Comparison of ENCODE assay signal across 1 cellular context in the genomic region with DNA sequence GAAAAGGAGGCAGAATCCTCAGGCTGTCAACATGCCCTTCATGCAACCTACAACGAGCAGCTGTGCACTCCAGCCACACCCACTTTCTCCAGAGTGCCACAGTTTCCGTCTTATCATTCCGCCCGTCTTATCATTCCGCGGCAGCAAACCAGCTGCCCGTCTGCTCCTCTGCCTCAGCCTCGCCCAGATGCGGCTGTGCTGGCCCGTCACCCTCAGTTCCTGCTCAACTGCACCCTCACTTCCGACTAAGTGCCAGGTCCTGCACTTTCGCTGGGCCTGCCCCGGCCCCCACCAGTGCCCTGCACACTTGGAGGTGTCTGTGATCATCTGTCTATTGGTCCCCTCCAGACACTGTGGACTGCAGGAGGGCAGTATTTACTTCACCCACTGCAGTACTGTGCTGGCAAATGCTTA.
TF ChIP-seq lines count a peak whose summit lies in the region.

No MANE protein-coding gene starts in this region.

TF ChIP-seq in K562, 482 proteins besides CTCF, POLR2A, EP300 and RAD21 (continued from another document and continues in another):
- peak; percentile 74; the same call in 1 of the 2 replicates for TF ChIP-seq BHLHE40 (IDR thresholded peaks at IDR 0.05; ENCODE audit: low read length)
- TF ChIP-seq ZNF77 (CRISPR knock-in tag; IDR thresholded peaks at IDR 0.05) = no peak
- no peak for TF ChIP-seq ZNF239 (CRISPR knock-in tag; IDR thresholded peaks at IDR 0.05)
- peak; percentile 92 for TF ChIP-seq SAP30 (IDR thresholded peaks at IDR 0.05; ENCODE audit: borderline replicate concordance, insufficient read depth, low read depth, low read length, poor library complexity, severe bottlenecking)
- peak; percentile 98 for TF ChIP-seq MTA2 (IDR thresholded peaks at IDR 0.05; ENCODE audit: low read depth)
- TF ChIP-seq ZNF551 (CRISPR knock-in tag; IDR thresholded peaks at IDR 0.05) = no peak
- TF ChIP-seq SMAD3 (CRISPR knock-in tag; conservative IDR thresholded peaks at IDR 0.05) = peak; percentile 78; the same call in 1 of the 2 replicates
- TF ChIP-seq SFPQ (IDR thresholded peaks at IDR 0.05; ENCODE audit: low read depth, low read length) = no peak
- TF ChIP-seq, protein P1, sequence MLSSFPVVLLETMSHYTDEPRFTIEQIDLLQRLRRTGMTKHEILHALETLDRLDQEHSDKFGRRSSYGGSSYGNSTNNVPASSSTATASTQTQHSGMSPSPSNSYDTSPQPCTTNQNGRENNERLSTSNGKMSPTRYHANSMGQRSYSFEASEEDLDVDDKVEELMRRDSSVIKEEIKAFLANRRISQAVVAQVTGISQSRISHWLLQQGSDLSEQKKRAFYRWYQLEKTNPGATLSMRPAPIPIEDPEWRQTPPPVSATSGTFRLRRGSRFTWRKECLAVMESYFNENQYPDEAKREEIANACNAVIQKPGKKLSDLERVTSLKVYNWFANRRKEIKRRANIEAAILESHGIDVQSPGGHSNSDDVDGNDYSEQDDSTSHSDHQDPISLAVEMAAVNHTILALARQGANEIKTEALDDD (IDR thresholded peaks at IDR 0.05) = no peak
- TF ChIP-seq ZNF76 (CRISPR knock-in tag; IDR thresholded peaks at IDR 0.05; ENCODE audit: borderline replicate concordance) = peak; percentile 40; the same call in 1 of the 2 replicates
- no peak for TF ChIP-seq ZBTB26 (CRISPR knock-in tag; IDR thresholded peaks at IDR 0.05)
- TF ChIP-seq POLR2H (tag; IDR thresholded peaks at IDR 0.05; ENCODE audit: low read depth) = no peak
- peak; percentile 61 for TF ChIP-seq ELF1 (tag; IDR thresholded peaks at IDR 0.05)
- peak; percentile 38; the same call in 1 of the 2 replicates for TF ChIP-seq SPI1 (IDR thresholded peaks at IDR 0.05; ENCODE audit: borderline replicate concordance, low read depth, low read length)
- peak; percentile 95 for TF ChIP-seq PHB2 (IDR thresholded peaks at IDR 0.05; ENCODE audit: low read depth)
- no peak for TF ChIP-seq KAT2B (IDR thresholded peaks at IDR 0.05; ENCODE audit: low read depth, low read length)
- TF ChIP-seq PYGO2 (tag; IDR thresholded peaks at IDR 0.05) = no peak; the same call in 1 of the 2 replicates
- TF ChIP-seq, protein P2, sequence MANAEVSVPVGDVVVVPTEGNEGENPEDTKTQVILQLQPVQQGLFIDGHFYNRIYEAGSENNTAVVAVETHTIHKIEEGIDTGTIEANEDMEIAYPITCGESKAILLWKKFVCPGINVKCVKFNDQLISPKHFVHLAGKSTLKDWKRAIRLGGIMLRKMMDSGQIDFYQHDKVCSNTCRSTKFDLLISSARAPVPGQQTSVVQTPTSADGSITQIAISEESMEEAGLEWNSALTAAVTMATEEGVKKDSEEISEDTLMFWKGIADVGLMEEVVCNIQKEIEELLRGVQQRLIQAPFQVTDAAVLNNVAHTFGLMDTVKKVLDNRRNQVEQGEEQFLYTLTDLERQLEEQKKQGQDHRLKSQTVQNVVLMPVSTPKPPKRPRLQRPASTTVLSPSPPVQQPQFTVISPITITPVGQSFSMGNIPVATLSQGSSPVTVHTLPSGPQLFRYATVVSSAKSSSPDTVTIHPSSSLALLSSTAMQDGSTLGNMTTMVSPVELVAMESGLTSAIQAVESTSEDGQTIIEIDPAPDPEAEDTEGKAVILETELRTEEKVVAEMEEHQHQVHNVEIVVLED (CRISPR knock-in tag; IDR thresholded peaks at IDR 0.05) = no peak
- no peak for TF ChIP-seq ZNF696 (CRISPR knock-in tag; conservative IDR thresholded peaks at IDR 0.05)
- no peak for TF ChIP-seq PHTF2 (CRISPR knock-in tag; IDR thresholded peaks at IDR 0.05)
- no peak for TF ChIP-seq MYBL2 (IDR thresholded peaks at IDR 0.05; ENCODE audit: low read depth)
- TF ChIP-seq MYBL2 (CRISPR knock-in tag; IDR thresholded peaks at IDR 0.05; ENCODE audit: borderline replicate concordance) = no peak
- no peak for TF ChIP-seq ZBTB8A (IDR thresholded peaks at IDR 0.05; ENCODE audit: partially characterized antibody)
- peak; percentile 99 for TF ChIP-seq KLF1 (tag; IDR thresholded peaks at IDR 0.05)
- no peak for TF ChIP-seq PTTG1 (tag; IDR thresholded peaks at IDR 0.05; ENCODE audit: low read depth)
- peak; percentile 87 for TF ChIP-seq MEIS2 (IDR thresholded peaks at IDR 0.05; ENCODE audit: partially characterized antibody)
- TF ChIP-seq NFE2 (IDR thresholded peaks at IDR 0.05; ENCODE audit: low read depth) = peak; percentile 81
- TF ChIP-seq ZFX (CRISPR knock-in tag; IDR thresholded peaks at IDR 0.05) = no peak
- peak; percentile 95 for TF ChIP-seq CCNT2 (IDR thresholded peaks at IDR 0.05; ENCODE audit: borderline replicate concordance, extremely low read depth, insufficient read length, low read depth, low read length)
- 0 out of 2 replicates have a peak, but pooled peaks have one; percentile 33 for TF ChIP-seq ZNF134 (CRISPR knock-in tag; conservative IDR thresholded peaks at IDR 0.05)
- no peak for TF ChIP-seq MCM2 (IDR thresholded peaks at IDR 0.05; ENCODE audit: low read depth)
- TF ChIP-seq RBM15 (IDR thresholded peaks at IDR 0.05; ENCODE audit: insufficient read depth, low read length) = no peak
- peak; percentile 76 for TF ChIP-seq ZEB2 (IDR thresholded peaks at IDR 0.05)
- peak; percentile 94 for TF ChIP-seq SMARCC2 (IDR thresholded peaks at IDR 0.05; ENCODE audit: low read depth)
- no peak for TF ChIP-seq FOXJ2 (tag; IDR thresholded peaks at IDR 0.05)
- peak; percentile 99 for TF ChIP-seq DPF2 (IDR thresholded peaks at IDR 0.05)
- no peak for TF ChIP-seq ZNF717 (CRISPR knock-in tag; IDR thresholded peaks at IDR 0.05)
- TF ChIP-seq FOXP1 (CRISPR knock-in tag; IDR thresholded peaks at IDR 0.05) = no peak
- peak; percentile 54 for TF ChIP-seq FOSL1 (tag; conservative IDR thresholded peaks at IDR 0.05)
- TF ChIP-seq RERE (CRISPR knock-in tag; IDR thresholded peaks at IDR 0.05; ENCODE audit: borderline replicate concordance) = no peak
- no peak for TF ChIP-seq ZNF785 (CRISPR knock-in tag; IDR thresholded peaks at IDR 0.05)
- 0 out of 2 replicates have a peak, but pooled peaks have one; percentile 83 for TF ChIP-seq ZNF583 (CRISPR knock-in tag; IDR thresholded peaks at IDR 0.05)
- TF ChIP-seq E2F3 (CRISPR knock-in tag; IDR thresholded peaks at IDR 0.05) = peak; percentile 72
- TF ChIP-seq HNRNPL (IDR thresholded peaks at IDR 0.05; ENCODE audit: low read depth, low read length) = no peak
- 0 out of 2 replicates have a peak, but pooled peaks have one; percentile 15 for TF ChIP-seq MAFK (IDR thresholded peaks at IDR 0.05; ENCODE audit: low read length)
- peak; percentile 97 for TF ChIP-seq MTA3 (IDR thresholded peaks at IDR 0.05; ENCODE audit: borderline replicate concordance)
- no peak for TF ChIP-seq KAT7 (CRISPR knock-in tag; IDR thresholded peaks at IDR 0.05; ENCODE audit: borderline replicate concordance)
- TF ChIP-seq WHSC1 (IDR thresholded peaks at IDR 0.05; ENCODE audit: low read length) = no peak
- no peak for TF ChIP-seq PHF21A (IDR thresholded peaks at IDR 0.05; ENCODE audit: borderline replicate concordance, low read depth)
- peak; percentile 58 for TF ChIP-seq CHD4 (IDR thresholded peaks at IDR 0.05; ENCODE audit: insufficient read depth, insufficient replicate concordance, low read depth, low read length, poor library complexity, severe bottlenecking)
- TF ChIP-seq ESRRB (CRISPR knock-in tag; IDR thresholded peaks at IDR 0.05; ENCODE audit: borderline replicate concordance) = no peak
- TF ChIP-seq ZNF436 (CRISPR knock-in tag; IDR thresholded peaks at IDR 0.05) = no peak
- no peak for TF ChIP-seq FOS (IDR thresholded peaks at IDR 0.05; ENCODE audit: extremely low read depth, insufficient read length)
- TF ChIP-seq PTBP1 (IDR thresholded peaks at IDR 0.05; ENCODE audit: low read depth, low read length) = peak; percentile 85; the same call in 1 of the 2 replicates
- no peak for TF ChIP-seq ZBTB5 (IDR thresholded peaks at IDR 0.05)
